Comparison of ENCODE assay signal across 1 cellular context in genomic region chr11:65477271-65478029, GRCh38.
TF ChIP-seq lines count a peak whose summit lies in the region.

No MANE protein-coding gene starts in this region.

TF ChIP-seq in K562, 482 proteins besides CTCF, POLR2A, EP300 and RAD21 (continued from another document and continues in another):
- TF ChIP-seq GMEB1 (CRISPR knock-in tag; IDR thresholded peaks at IDR 0.05), result peak; percentile 59
- TF ChIP-seq MYNN (IDR thresholded peaks at IDR 0.05), result peak; percentile 45
- no peak for TF ChIP-seq MYNN (CRISPR knock-in tag; IDR thresholded peaks at IDR 0.05)
- TF ChIP-seq ZNF764 (CRISPR knock-in tag; IDR thresholded peaks at IDR 0.05; ENCODE audit: low read depth), result no peak
- TF ChIP-seq KDM5B (IDR thresholded peaks at IDR 0.05; ENCODE audit: insufficient replicate concordance, low read depth, low read length), result peak; percentile 58
- no peak; the same call in 1 of the 2 replicates for TF ChIP-seq SMAD3 (CRISPR knock-in tag; conservative IDR thresholded peaks at IDR 0.05)
- TF ChIP-seq, protein P1, sequence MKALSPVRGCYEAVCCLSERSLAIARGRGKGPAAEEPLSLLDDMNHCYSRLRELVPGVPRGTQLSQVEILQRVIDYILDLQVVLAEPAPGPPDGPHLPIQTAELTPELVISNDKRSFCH (CRISPR knock-in tag; IDR thresholded peaks at IDR 0.05), result no peak
- TF ChIP-seq, protein P1 (tag; IDR thresholded peaks at IDR 0.05), result peak; percentile 55; the same call in 1 of the 2 replicates
- TF ChIP-seq MTA3 (IDR thresholded peaks at IDR 0.05; ENCODE audit: borderline replicate concordance), result peak; percentile 87
- TF ChIP-seq ETV5 (CRISPR knock-in tag; IDR thresholded peaks at IDR 0.05; ENCODE audit: low read depth), result peak; percentile 94
- peak in 1 of 2 experiments; percentile 93; a peak in 1 of 4 replicates for TF ChIP-seq UBTF (IDR thresholded peaks at IDR 0.05; ENCODE audit: borderline replicate concordance in 1 of 2, low read depth in 2 of 2, low read length in 2 of 2)
- peak; percentile 94 for TF ChIP-seq U2AF1 (optimal IDR thresholded peaks at IDR 0.05; ENCODE audit: low read depth, low read length)
- TF ChIP-seq TCF3 (CRISPR knock-in tag; IDR thresholded peaks at IDR 0.05), result peak; percentile 75
- peak; percentile 75 for TF ChIP-seq SIN3B (IDR thresholded peaks at IDR 0.05; ENCODE audit: low read depth)
- TF ChIP-seq, protein P2, sequence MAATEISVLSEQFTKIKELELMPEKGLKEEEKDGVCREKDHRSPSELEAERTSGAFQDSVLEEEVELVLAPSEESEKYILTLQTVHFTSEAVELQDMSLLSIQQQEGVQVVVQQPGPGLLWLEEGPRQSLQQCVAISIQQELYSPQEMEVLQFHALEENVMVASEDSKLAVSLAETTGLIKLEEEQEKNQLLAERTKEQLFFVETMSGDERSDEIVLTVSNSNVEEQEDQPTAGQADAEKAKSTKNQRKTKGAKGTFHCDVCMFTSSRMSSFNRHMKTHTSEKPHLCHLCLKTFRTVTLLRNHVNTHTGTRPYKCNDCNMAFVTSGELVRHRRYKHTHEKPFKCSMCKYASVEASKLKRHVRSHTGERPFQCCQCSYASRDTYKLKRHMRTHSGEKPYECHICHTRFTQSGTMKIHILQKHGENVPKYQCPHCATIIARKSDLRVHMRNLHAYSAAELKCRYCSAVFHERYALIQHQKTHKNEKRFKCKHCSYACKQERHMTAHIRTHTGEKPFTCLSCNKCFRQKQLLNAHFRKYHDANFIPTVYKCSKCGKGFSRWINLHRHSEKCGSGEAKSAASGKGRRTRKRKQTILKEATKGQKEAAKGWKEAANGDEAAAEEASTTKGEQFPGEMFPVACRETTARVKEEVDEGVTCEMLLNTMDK (IDR thresholded peaks at IDR 0.05; ENCODE audit: borderline replicate concordance, insufficient read depth, low read depth, low read length, poor library complexity, severe bottlenecking), result peak; percentile 2
- TF ChIP-seq, protein P3, sequence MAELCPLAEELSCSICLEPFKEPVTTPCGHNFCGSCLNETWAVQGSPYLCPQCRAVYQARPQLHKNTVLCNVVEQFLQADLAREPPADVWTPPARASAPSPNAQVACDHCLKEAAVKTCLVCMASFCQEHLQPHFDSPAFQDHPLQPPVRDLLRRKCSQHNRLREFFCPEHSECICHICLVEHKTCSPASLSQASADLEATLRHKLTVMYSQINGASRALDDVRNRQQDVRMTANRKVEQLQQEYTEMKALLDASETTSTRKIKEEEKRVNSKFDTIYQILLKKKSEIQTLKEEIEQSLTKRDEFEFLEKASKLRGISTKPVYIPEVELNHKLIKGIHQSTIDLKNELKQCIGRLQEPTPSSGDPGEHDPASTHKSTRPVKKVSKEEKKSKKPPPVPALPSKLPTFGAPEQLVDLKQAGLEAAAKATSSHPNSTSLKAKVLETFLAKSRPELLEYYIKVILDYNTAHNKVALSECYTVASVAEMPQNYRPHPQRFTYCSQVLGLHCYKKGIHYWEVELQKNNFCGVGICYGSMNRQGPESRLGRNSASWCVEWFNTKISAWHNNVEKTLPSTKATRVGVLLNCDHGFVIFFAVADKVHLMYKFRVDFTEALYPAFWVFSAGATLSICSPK (IDR thresholded peaks at IDR 0.05; ENCODE audit: borderline replicate concordance), result peak; percentile 66; the same call in 1 of the 2 replicates
- peak; percentile 83 for TF ChIP-seq TFAP4 (CRISPR knock-in tag; IDR thresholded peaks at IDR 0.05; ENCODE audit: borderline replicate concordance)
- TF ChIP-seq SLC30A9 (CRISPR knock-in tag; IDR thresholded peaks at IDR 0.05), result peak; percentile 39; the same call in 1 of the 2 replicates
- peak; percentile 88 for TF ChIP-seq HDGF (IDR thresholded peaks at IDR 0.05)
- TF ChIP-seq ZC3H11A (IDR thresholded peaks at IDR 0.05; ENCODE audit: low read depth, low read length), result no peak
- peak; percentile 81; the same call in 1 of the 2 replicates for TF ChIP-seq POLR2AphosphoS2 (IDR thresholded peaks at IDR 0.05; ENCODE audit: low read length)
- TF ChIP-seq, protein P4, sequence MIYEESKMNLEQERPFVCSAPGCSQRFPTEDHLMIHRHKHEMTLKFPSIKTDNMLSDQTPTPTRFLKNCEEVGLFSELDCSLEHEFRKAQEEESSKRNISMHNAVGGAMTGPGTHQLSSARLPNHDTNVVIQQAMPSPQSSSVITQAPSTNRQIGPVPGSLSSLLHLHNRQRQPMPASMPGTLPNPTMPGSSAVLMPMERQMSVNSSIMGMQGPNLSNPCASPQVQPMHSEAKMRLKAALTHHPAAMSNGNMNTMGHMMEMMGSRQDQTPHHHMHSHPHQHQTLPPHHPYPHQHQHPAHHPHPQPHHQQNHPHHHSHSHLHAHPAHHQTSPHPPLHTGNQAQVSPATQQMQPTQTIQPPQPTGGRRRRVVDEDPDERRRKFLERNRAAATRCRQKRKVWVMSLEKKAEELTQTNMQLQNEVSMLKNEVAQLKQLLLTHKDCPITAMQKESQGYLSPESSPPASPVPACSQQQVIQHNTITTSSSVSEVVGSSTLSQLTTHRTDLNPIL (CRISPR knock-in tag; IDR thresholded peaks at IDR 0.05), result no peak
- peak; percentile 76 for TF ChIP-seq ZNF766 (CRISPR knock-in tag; conservative IDR thresholded peaks at IDR 0.05)
- no peak for TF ChIP-seq NR2C2 (CRISPR knock-in tag; IDR thresholded peaks at IDR 0.05)
- peak; percentile 95 for TF ChIP-seq NR2C2 (tag; IDR thresholded peaks at IDR 0.05)
- TF ChIP-seq CEBPB (tag; IDR thresholded peaks at IDR 0.05), result peak; percentile 84
- TF ChIP-seq ZNF584 (CRISPR knock-in tag; IDR thresholded peaks at IDR 0.05; ENCODE audit: low read depth), result peak; percentile 58; the same call in 1 of the 2 replicates
- TF ChIP-seq KAT7 (CRISPR knock-in tag; IDR thresholded peaks at IDR 0.05; ENCODE audit: borderline replicate concordance), result no peak
- no peak for TF ChIP-seq ZNF699 (CRISPR knock-in tag; IDR thresholded peaks at IDR 0.05; ENCODE audit: insufficient replicate concordance)
- peak; percentile 99 for TF ChIP-seq RAD51 (IDR thresholded peaks at IDR 0.05; ENCODE audit: borderline replicate concordance, low read depth)
- TF ChIP-seq CREB3L1 (IDR thresholded peaks at IDR 0.05; ENCODE audit: borderline replicate concordance, low read depth), result peak; percentile 98
- TF ChIP-seq FOXK1 (CRISPR knock-in tag; IDR thresholded peaks at IDR 0.05; ENCODE audit: borderline replicate concordance), result no peak
- peak; percentile 71 for TF ChIP-seq CREM (IDR thresholded peaks at IDR 0.05; ENCODE audit: low read depth)
- TF ChIP-seq MAFG (tag; conservative IDR thresholded peaks at IDR 0.05), result 0 out of 2 replicates have a peak, but pooled peaks have one; percentile 14
- TF ChIP-seq ZBTB33 (CRISPR knock-in tag; IDR thresholded peaks at IDR 0.05), result peak; percentile 43
- TF ChIP-seq NR0B1 (IDR thresholded peaks at IDR 0.05; ENCODE audit: partially characterized antibody), result no peak
- 0 out of 2 replicates have a peak, but pooled peaks have one; percentile 45 for TF ChIP-seq KLF13 (tag; IDR thresholded peaks at IDR 0.05; ENCODE audit: borderline replicate concordance, low read depth)
- TF ChIP-seq HDAC3 (IDR thresholded peaks at IDR 0.05; ENCODE audit: borderline replicate concordance, partially characterized antibody), result peak; percentile 57
- TF ChIP-seq SPI1 (IDR thresholded peaks at IDR 0.05; ENCODE audit: borderline replicate concordance, low read depth, low read length), result peak; percentile 46; the same call in 1 of the 2 replicates
- TF ChIP-seq, protein P5, sequence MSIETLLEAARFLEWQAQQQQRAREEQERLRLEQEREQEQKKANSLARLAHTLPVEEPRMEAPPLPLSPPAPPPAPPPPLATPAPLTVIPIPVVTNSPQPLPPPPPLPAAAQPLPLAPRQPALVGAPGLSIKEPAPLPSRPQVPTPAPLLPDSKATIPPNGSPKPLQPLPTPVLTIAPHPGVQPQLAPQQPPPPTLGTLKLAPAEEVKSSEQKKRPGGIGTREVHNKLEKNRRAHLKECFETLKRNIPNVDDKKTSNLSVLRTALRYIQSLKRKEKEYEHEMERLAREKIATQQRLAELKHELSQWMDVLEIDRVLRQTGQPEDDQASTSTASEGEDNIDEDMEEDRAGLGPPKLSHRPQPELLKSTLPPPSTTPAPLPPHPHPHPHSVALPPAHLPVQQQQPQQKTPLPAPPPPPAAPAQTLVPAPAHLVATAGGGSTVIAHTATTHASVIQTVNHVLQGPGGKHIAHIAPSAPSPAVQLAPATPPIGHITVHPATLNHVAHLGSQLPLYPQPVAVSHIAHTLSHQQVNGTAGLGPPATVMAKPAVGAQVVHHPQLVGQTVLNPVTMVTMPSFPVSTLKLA (conservative IDR thresholded peaks at IDR 0.05), result peak; percentile 78 to 85
- peak; percentile 43; the same call in 1 of the 2 replicates for TF ChIP-seq HSF4 (CRISPR knock-in tag; IDR thresholded peaks at IDR 0.05; ENCODE audit: borderline replicate concordance)
- 0 out of 2 replicates have a peak, but pooled peaks have one; percentile 61 for TF ChIP-seq FOXJ2 (tag; IDR thresholded peaks at IDR 0.05)
- TF ChIP-seq U2AF2 (optimal IDR thresholded peaks at IDR 0.05; ENCODE audit: low read depth, low read length), result no peak
- TF ChIP-seq E2F5 (CRISPR knock-in tag; IDR thresholded peaks at IDR 0.05), result no peak
- no peak for TF ChIP-seq HEY1 (CRISPR knock-in tag; IDR thresholded peaks at IDR 0.05; ENCODE audit: borderline replicate concordance)
